In genomic region chrX:148416931-148417330, GRCh38 we compare ENCODE assay signal across 15 cellular contexts.
"Had no signal": no experiment of that assay in that cellular context is flagged by ENCODE, and none has a peak within 500 bp of the region (broad histone marks: within the 10 kb centered on the region; RNA-seq: fewer than 3 reads in every experiment).

No MANE protein-coding gene starts in this region.

- H3K4me1 Mint-ChIP-seq: endodermal cell, neural crest cell had no signal

- H3K27ac ChIP-seq: body of pancreas, esophagus muscularis mucosa, gastrocnemius medialis, heart right ventricle, thyroid gland, VCaP had no signal

- H3K4me1 ChIP-seq: body of pancreas, esophagus muscularis mucosa, gastrocnemius medialis, heart right ventricle, thyroid gland had no signal

- H3K9me3 ChIP-seq: body of pancreas, esophagus muscularis mucosa, gastrocnemius medialis, heart right ventricle, thyroid gland had no signal

- H3K36me3 ChIP-seq: esophagus muscularis mucosa, gastrocnemius medialis, heart right ventricle, thyroid gland had no signal

- H3K4me3 Mint-ChIP-seq: activated naive CD4-positive, alpha-beta T cell treated with anti-CD3 and anti-CD28 coated beads for 36 hours; endodermal cell; neural crest cell had no signal

- DNase-seq: activated CD4-positive, alpha-beta T cell treated with anti-CD3 and anti-CD28 coated beads for 4 hours; activated naive CD4-positive, alpha-beta T cell treated with anti-CD3 and anti-CD28 coated beads for 36 hours; body of pancreas; dermis blood vessel endothelial cell; endodermal cell; gastrocnemius medialis; heart right ventricle; kidney; left ventricle myocardium superior; small intestine; T1000; thyroid gland had no signal

- H3K27me3 ChIP-seq: body of pancreas, esophagus muscularis mucosa, gastrocnemius medialis, heart right ventricle, thyroid gland had no signal

- H3K27ac Mint-ChIP-seq: activated naive CD4-positive, alpha-beta T cell treated with anti-CD3 and anti-CD28 coated beads for 36 hours; endodermal cell had no signal

- H3K4me3 ChIP-seq: body of pancreas, esophagus muscularis mucosa, gastrocnemius medialis, heart right ventricle, thyroid gland had no signal

- ATAC-seq: body of pancreas, gastrocnemius medialis, heart right ventricle, left ventricle myocardium superior had no signal
